In the genomic region with DNA sequence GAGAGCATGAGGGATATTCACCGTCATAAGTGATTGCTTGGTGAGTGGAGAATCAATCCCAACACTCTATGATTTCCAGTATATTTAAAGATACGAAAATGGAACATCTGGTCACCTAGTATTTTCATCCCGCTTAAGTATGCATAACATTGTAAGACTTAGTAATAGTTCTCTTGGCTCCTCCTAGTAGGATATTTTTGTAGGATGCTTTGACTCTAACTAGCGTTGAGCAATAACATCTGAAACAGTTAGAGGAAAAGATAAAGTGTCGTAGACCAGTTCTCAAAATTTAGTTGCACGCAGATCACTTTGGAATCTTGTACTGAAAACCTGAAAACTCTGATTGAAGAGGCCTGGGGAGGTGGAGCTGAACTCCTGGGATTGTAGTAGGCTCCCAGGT, we compare ENCODE assay signal across 23 cellular contexts.
"Had no signal": no experiment of that assay in that cellular context is flagged by ENCODE, and none has a peak within 500 bp of the region (broad histone marks: within the 10 kb centered on the region; RNA-seq: fewer than 3 reads in every experiment).

No MANE protein-coding gene starts in this region.

- H3K4me3 ChIP-seq: dorsolateral prefrontal cortex, heart right ventricle, mucosa of descending colon, spleen had no signal

- H3K27me3 Mint-ChIP-seq: memory B cell had no signal

- H3K27me3 ChIP-seq: dorsolateral prefrontal cortex, heart right ventricle had no signal

- DNase-seq: activated CD4-positive, alpha-beta memory T cell treated with anti-CD3 and anti-CD28 coated beads for 36 hours; activated CD4-positive, alpha-beta T cell treated with anti-CD3 and anti-CD28 coated beads for 48 hours; activated CD4-positive, CD25-positive, alpha-beta regulatory T cell; activated effector memory CD4-positive, alpha-beta T cell treated with Interleukin-2 at 50 U/mL for 16 hours; activated naive CD4-positive, alpha-beta T cell treated with anti-CD3 and anti-CD28 coated beads, Interleukin-2, amount 10 ng/mL, durations not matched to agents 7 days and 5 days; activated naive CD8-positive, alpha-beta T cell treated with anti-CD3 and anti-CD28 coated beads, Interleukin-2, amount 50 U/mL, for 24 hours; activated T-cell treated with anti-CD3 and anti-CD28 coated beads, Interleukin-2, amount 50 U/mL, for 72 hours; dorsolateral prefrontal cortex; effector memory CD8-positive, alpha-beta T cell; heart right ventricle; islet precursor cell; left cardiac atrium; mucosa of descending colon; nephron progenitor cell; spleen; stimulated activated CD4-positive, alpha-beta T cell treated with anti-CD3 and anti-CD28 coated beads, Interleukin-4, amount 100 ng/mL, for 1 hour; stimulated activated naive CD4-positive, alpha-beta T cell had no signal

- FAIRE-seq: colon, endothelial cell of umbilical vein had no signal

- H3K36me3 Mint-ChIP-seq: activated naive CD4-positive, alpha-beta T cell treated with anti-CD3 and anti-CD28 coated beads, Interleukin-2, amount 10 ng/mL, durations not matched to agents 7 days and 5 days had no signal

- H3K4me1 Mint-ChIP-seq: activated naive CD4-positive, alpha-beta T cell treated with anti-CD3 and anti-CD28 coated beads, Interleukin-2, amount 10 ng/mL, durations not matched to agents 7 days and 5 days; activated naive CD8-positive, alpha-beta T cell treated with anti-CD3 and anti-CD28 coated beads, Interleukin-2, amount 50 U/mL, for 24 hours; central memory CD8-positive, alpha-beta T cell had no signal

- H3K27ac Mint-ChIP-seq: activated CD4-positive, alpha-beta memory T cell treated with anti-CD3 and anti-CD28 coated beads for 36 hours; activated naive CD4-positive, alpha-beta T cell treated with anti-CD3 and anti-CD28 coated beads, Interleukin-2, amount 10 ng/mL, durations not matched to agents 7 days and 5 days; activated naive CD8-positive, alpha-beta T cell treated with anti-CD3 and anti-CD28 coated beads, Interleukin-2, amount 50 U/mL, for 24 hours; activated T-cell treated with anti-CD3 and anti-CD28 coated beads, Interleukin-2, amount 50 U/mL, for 72 hours; effector memory CD8-positive, alpha-beta T cell; memory B cell; nephron progenitor cell; T-helper 1 cell treated with Interleukin-12 subunit alpha and Interleukin-12 subunit beta and Interleukin-4 antibody, amounts not matched to agents 30 μg/mL and 1 μg/mL, for 36 hours had no signal

- H3K4me3 Mint-ChIP-seq: activated CD4-positive, alpha-beta memory T cell treated with anti-CD3 and anti-CD28 coated beads for 36 hours; activated naive CD4-positive, alpha-beta T cell treated with anti-CD3 and anti-CD28 coated beads, Interleukin-2, amount 10 ng/mL, durations not matched to agents 7 days and 5 days; activated naive CD8-positive, alpha-beta T cell treated with anti-CD3 and anti-CD28 coated beads, Interleukin-2, amount 50 U/mL, for 24 hours; activated T-cell treated with anti-CD3 and anti-CD28 coated beads, Interleukin-2, amount 50 U/mL, for 72 hours; central memory CD8-positive, alpha-beta T cell; effector memory CD8-positive, alpha-beta T cell; memory B cell; nephron progenitor cell; T-helper 1 cell treated with Interleukin-12 subunit alpha and Interleukin-12 subunit beta and Interleukin-4 antibody, amounts not matched to agents 30 μg/mL and 1 μg/mL, for 36 hours had no signal

- ATAC-seq: activated naive CD8-positive, alpha-beta T cell treated with anti-CD3 and anti-CD28 coated beads, Interleukin-2, amount 50 U/mL, for 24 hours; activated T-cell treated with anti-CD3 and anti-CD28 coated beads, Interleukin-2, amount 50 U/mL, for 72 hours; effector memory CD8-positive, alpha-beta T cell; esophagus mucosa; left cardiac atrium; mucosa of descending colon had no signal

- H3K27ac ChIP-seq: dorsolateral prefrontal cortex, spleen had no signal
